13 cellular contexts compared by ENCODE assay signal in genomic region chr1:30886710-30887428, GRCh38. TPM values are rescaled to one million over a fixed set of nuclear protein-coding genes. Genes with fewer than 3 reads are reported as not detected.
DNase-seq lines count a peak whose midpoint lies in the region; TF ChIP-seq lines count a peak whose summit lies in the region.
"Had no signal": no experiment of that assay in that cellular context is flagged by ENCODE, and none has a peak within 500 bp of the region (broad histone marks: within the 10 kb centered on the region; RNA-seq: fewer than 3 reads in every experiment).

No MANE protein-coding gene starts in this region.

- DNase-seq in DMS53 treated with DMSO at 0.1 percent for 48 hours (lab: John Stamatoyannopoulos, UW; ENCODE audit: unreplicated experiment): peak; percentile 94
- peak; percentile 29 for DNase-seq in NCI-H2196 treated with DMSO at 0.1 percent for 48 hours (lab: John Stamatoyannopoulos, UW; ENCODE audit: unreplicated experiment)
- DNase-seq in esophagus muscularis mucosa (ENCODE audit: extremely low spot score): no peak
- DNase-seq in MG63: no peak
- DNase-seq in SW480 (ENCODE audit: low spot score): no peak
- DNase-seq in DMS 273 treated with DMSO at 0.1 percent for 48 hours (lab: John Stamatoyannopoulos, UW): no peak
- no peak for DNase-seq in testis
- DNase-seq: activated CD4-positive, alpha-beta T cell treated with anti-CD3 and anti-CD28 coated beads, Interleukin-2, amount 10 ng/mL, durations not matched to agents 24 days and 14 days; BE2C; DMS79 treated with DMSO at 0.1 percent for 48 hours; dorsolateral prefrontal cortex; NCI-H524 had no signal

- intact Hi-C loops in esophagus muscularis mucosa (cut with DNase I) (loop anchor here (5.0 kb wide), 1 partner anchor 65 kb away; no protein-coding TSS in a partner anchor), testis (cut with DNase I; ENCODE audit: low total_unique reads) (no loop called here)

- H3K36me3 ChIP-seq in esophagus muscularis mucosa (no peaks in the 10 kb centered on the region), rectal smooth muscle tissue (ENCODE audit: control insufficient read depth, insufficient read depth, low read length) (no peaks in the 10 kb centered on the region), MG63 (no peaks in the 10 kb centered on the region), testis (ENCODE audit: low read depth, missing control alignments) (no peaks in the 10 kb centered on the region)
- H3K36me3 ChIP-seq: BE2C had no signal

- TF ChIP-seq POLR2A in esophagus muscularis mucosa (IDR thresholded peaks at IDR 0.05; ENCODE audit: low read depth): no peak
- TF ChIP-seq POLR2A in testis (IDR thresholded peaks at IDR 0.05): no peak

- H3K9ac ChIP-seq in rectal smooth muscle tissue (ENCODE audit: low read length): no peak overlapping the region

- 77% methylated on average over 9 of the region's 12 CpGs for WGBS in esophagus muscularis mucosa
- 93 to 95% methylated on average over 9 to 12 of the region's 12 CpGs for WGBS in testis, 2 donors

- no peak for TF ChIP-seq EP300 in esophagus muscularis mucosa (IDR thresholded peaks at IDR 0.05)

- no peak overlapping the region for H3K4me3 ChIP-seq in esophagus muscularis mucosa
- H3K4me3 ChIP-seq in rectal smooth muscle tissue (ENCODE audit: low read length): no peak overlapping the region
- no peak overlapping the region for H3K4me3 ChIP-seq in MG63
- H3K4me3 ChIP-seq in testis: no peak overlapping the region
- H3K4me3 ChIP-seq: dorsolateral prefrontal cortex had no signal

- H3K9me3 ChIP-seq in esophagus muscularis mucosa: no peaks in the 10 kb centered on the region
- no peaks in the 10 kb centered on the region for H3K9me3 ChIP-seq in MG63
- no peaks in the 10 kb centered on the region for H3K9me3 ChIP-seq in testis
- H3K9me3 ChIP-seq: BE2C had no signal

- H3K27ac ChIP-seq in esophagus muscularis mucosa (replicated peaks in 1 of 4) (peak overlapping the region; percentile 88 to 95 (median 92)), rectal smooth muscle tissue (ENCODE audit: low read depth, low read length) (peak overlapping the region; percentile 92), testis (no peak overlapping the region)

- TF ChIP-seq CTCF in esophagus muscularis mucosa (IDR thresholded peaks at IDR 0.05) (no peak), testis (IDR thresholded peaks at IDR 0.05) (no peak)

- no peaks in the 10 kb centered on the region for H3K27me3 ChIP-seq in esophagus muscularis mucosa
- no peaks in the 10 kb centered on the region for H3K27me3 ChIP-seq in rectal smooth muscle tissue (ENCODE audit: control insufficient read depth, insufficient read depth, low read length)
- H3K27me3 ChIP-seq in MG63: no peaks in the 10 kb centered on the region
- no peaks in the 10 kb centered on the region for H3K27me3 ChIP-seq in testis
- H3K27me3 ChIP-seq: BE2C, dorsolateral prefrontal cortex had no signal

- peaks cover 42 to 99% (median 89%) of the 10 kb centered on the region in 4 donors for H3K4me1 ChIP-seq in esophagus muscularis mucosa
- H3K4me1 ChIP-seq in rectal smooth muscle tissue (ENCODE audit: control insufficient read depth, insufficient read depth, low read length): peaks cover 71% of the 10 kb centered on the region
- H3K4me1 ChIP-seq in testis: peaks cover 4% of the 10 kb centered on the region

RNA-seq across cellular contexts. Expression of gene SDC3, which starts 21.7 kb away (rescaled TPM):
- total RNA-seq in esophagus muscularis mucosa (100 to 1,000 TPM in 1 of 4 donors, 10 to 100 TPM in 3; 44.1 to 101 (median 56.5) TPM), testis (1 to 10 TPM; 3.9 to 6.9 TPM)
- total RNA-seq in MG63 (2014; rRNA removed; shearing (Covaris generic); ENCODE audit: low replicate concordance): 12.1 and 12.3 TPM in 2 replicates
- polyA plus RNA-seq in testis (ENCODE audit: insufficient read depth, low read depth, low replicate concordance): 21.2 TPM

Comparison
In these comparisons a context has a peak if more than half of its experiments do, and no peak if none do; other contexts are left out.
1. DNase-seq: peak in DMS53 treated with DMSO at 0.1 percent for 48 hours (single experiment) and NCI-H2196 treated with DMSO at 0.1 percent for 48 hours (single experiment); none in esophagus muscularis mucosa (single experiment), MG63 (single experiment), SW480 (single experiment), DMS 273 treated with DMSO at 0.1 percent for 48 hours (single experiment) and testis (single experiment).
2. H3K27ac ChIP-seq: peak in esophagus muscularis mucosa (4 of 4) and rectal smooth muscle tissue (single experiment); none in testis (0 of 2).